In genomic region chr10:101346177-101346576, GRCh38 we compare ENCODE assay signal across 10 cellular contexts. TPM values are rescaled to one million over a fixed set of nuclear protein-coding genes. Genes with fewer than 3 reads are reported as not detected.
DNase-seq lines count a peak whose midpoint lies in the region; ATAC-seq lines count a peak whose summit lies in the region.
"Had no signal": no experiment of that assay in that cellular context is flagged by ENCODE, and none has a peak within 500 bp of the region (broad histone marks: within the 10 kb centered on the region; RNA-seq: fewer than 3 reads in every experiment).

No MANE protein-coding gene starts in this region.

- DNase-seq in HCEC 1CT = peak; percentile 14
- peak; percentile 20 for DNase-seq in RPMI7951 (ENCODE audit: low read depth)
- peak; percentile 5 for DNase-seq in islet precursor cell
- no peak for DNase-seq in GOT3 (lab: John Stamatoyannopoulos, UW)
- DNase-seq in DMS53 (lab: John Stamatoyannopoulos, UW) = no peak
- DNase-seq in EL = no peak
- DNase-seq: Caco-2; CD8-positive, alpha-beta T cell; KBM-7 had no signal

- ATAC-seq in GM18517 (IDR thresholded peaks at IDR 0.05; ENCODE audit: unreplicated experiment) = no peak
- ATAC-seq: CD8-positive, alpha-beta T cell had no signal

RNA-seq across cellular contexts. Expression of gene BTRC, which starts 7.8 kb away (rescaled TPM):
- total RNA-seq in RPMI7951 (2014; rRNA removed; shearing (Covaris generic)) = 7.1 and 7.9 TPM in 2 replicates

Comparison
In these comparisons a context has a peak if more than half of its experiments do, and no peak if none do; other contexts are left out.
1. DNase-seq: peak in HCEC 1CT (single experiment), RPMI7951 (single experiment) and islet precursor cell (single experiment); none in GOT3 (single experiment), DMS53 (single experiment) and EL (single experiment).